Comparison of ENCODE assay signal across 27 cellular contexts in genomic region chr2:148754864-148755263, GRCh38.
"Had no signal": no experiment of that assay in that cellular context is flagged by ENCODE, and none has a peak within 500 bp of the region (broad histone marks: within the 10 kb centered on the region; RNA-seq: fewer than 3 reads in every experiment).

No MANE protein-coding gene starts in this region.

- H3K9me3 ChIP-seq: left lung, lower lobe of right lung, ovary, prostate gland, spleen, tibial nerve, vagina had no signal

- H3K36me3 ChIP-seq: ovary, prostate gland, vagina had no signal

- H3K27me3 Mint-ChIP-seq: naive thymus-derived CD8-positive, alpha-beta T cell; stimulated activated memory B cell treated with anti-CD40 and anti-IgM and Interleukin-4, amounts not matched to agents 10 μg/mL and 1 μg/mL and 100 μg/mL, for 72 hours; stimulated activated naive CD8-positive, alpha-beta T cell treated with anti-CD3 and anti-CD28 coated beads, Interleukin-15, amount 100 ng/mL, for 72 hours; type B pancreatic cell had no signal

- ATAC-seq: left colon; left lung; lower lobe of right lung; naive thymus-derived CD8-positive, alpha-beta T cell; right cardiac atrium; sciatic nerve; stimulated activated memory B cell treated with anti-CD40 and anti-IgM and Interleukin-4, amounts not matched to agents 10 μg/mL and 1 μg/mL and 100 μg/mL, for 72 hours; stimulated activated naive CD8-positive, alpha-beta T cell treated with anti-CD3 and anti-CD28 coated beads, Interleukin-15, amount 100 ng/mL, for 72 hours had no signal

- H3K27me3 ChIP-seq: left lung, ovary, spleen, tibial nerve, vagina had no signal

- H3K9me3 Mint-ChIP-seq: immature natural killer cell; naive thymus-derived CD8-positive, alpha-beta T cell; nephron progenitor cell; stimulated activated memory B cell treated with anti-CD40 and anti-IgM and Interleukin-4, amounts not matched to agents 10 μg/mL and 1 μg/mL and 100 μg/mL, for 72 hours; stimulated activated naive CD8-positive, alpha-beta T cell treated with anti-CD3 and anti-CD28 coated beads, Interleukin-15, amount 100 ng/mL, for 72 hours; type B pancreatic cell had no signal

- H3K27ac ChIP-seq: left lung, lower lobe of right lung, ovary, prostate gland, tibial nerve, vagina had no signal

- H3K27ac Mint-ChIP-seq: immature natural killer cell; nephron progenitor cell; stimulated activated memory B cell treated with anti-CD40 and anti-IgM and Interleukin-4, amounts not matched to agents 10 μg/mL and 1 μg/mL and 100 μg/mL, for 72 hours; stimulated activated naive CD8-positive, alpha-beta T cell treated with anti-CD3 and anti-CD28 coated beads, Interleukin-15, amount 100 ng/mL, for 72 hours; type B pancreatic cell had no signal

- H3K4me1 Mint-ChIP-seq: nephron progenitor cell had no signal

- H3K4me3 Mint-ChIP-seq: immature natural killer cell; naive thymus-derived CD8-positive, alpha-beta T cell; nephron progenitor cell; stimulated activated memory B cell treated with anti-CD40 and anti-IgM and Interleukin-4, amounts not matched to agents 10 μg/mL and 1 μg/mL and 100 μg/mL, for 72 hours; stimulated activated naive CD8-positive, alpha-beta T cell treated with anti-CD3 and anti-CD28 coated beads, Interleukin-15, amount 100 ng/mL, for 72 hours; type B pancreatic cell had no signal

- DNase-seq: hypothalamus; immature natural killer cell; kidney; left colon; left lung; lower lobe of right lung; mammary epithelial cell; mesenchymal stem cell; naive thymus-derived CD8-positive, alpha-beta T cell; nephron progenitor cell; ovary; retina; right cardiac atrium; small intestine; spleen; stimulated activated CD4-positive, alpha-beta T cell treated with anti-CD3 and anti-CD28 coated beads, Interleukin-2, amount 100 ng/mL, for 48 hours; stimulated activated CD4-positive, alpha-beta T cell treated with anti-CD3 and anti-CD28 coated beads, Interleukin-4, amount 100 ng/mL, for 4 hours; stimulated activated CD8-positive, alpha-beta memory T cell treated with anti-CD3 and anti-CD28 coated beads, Interleukin-4, amount 100 ng/mL, for 48 hours; stimulated activated naive CD4-positive, alpha-beta T cell treated with Interleukin-2 at 50 U/mL for 16 hours; stimulated activated naive CD8-positive, alpha-beta T cell treated with anti-CD3 and anti-CD28 coated beads, Interleukin-15, amount 100 ng/mL, for 72 hours; substantia nigra had no signal

- H3K4me3 ChIP-seq: left lung, lower lobe of right lung, ovary, prostate gland, spleen, tibial nerve, vagina had no signal
